Comparison of ENCODE assay signal across 8 cellular contexts in genomic region chr2:88658890-88659881, GRCh38. TPM values are rescaled to one million over a fixed set of nuclear protein-coding genes. Genes with fewer than 3 reads are reported as not detected.
DNase-seq lines count a peak whose midpoint lies in the region; ATAC-seq and TF ChIP-seq lines count a peak whose summit lies in the region.

No MANE protein-coding gene starts in this region.

- H2BK120ac ChIP-seq in trophoblast cell (ENCODE audit: insufficient read depth, low read length, poor library complexity): no peak overlapping the region

- H3K36me3 ChIP-seq in trophoblast cell (ENCODE audit: control insufficient read depth in 1 of 2, insufficient read depth in 2 of 2, low read length in 2 of 2): no peaks in the 10 kb centered on the region

- no peak overlapping the region for H4K91ac ChIP-seq in trophoblast cell (ENCODE audit: low read depth, low read length)

- H4K8ac ChIP-seq in trophoblast cell (ENCODE audit: low read depth, low read length): peak overlapping the region; percentile 26

- H3K14ac ChIP-seq in trophoblast cell (ENCODE audit: low read length): no peak overlapping the region

- peak; percentile 83 for DNase-seq in EH (ENCODE audit: low read depth)
- peak; percentile 82 for DNase-seq in NCI-H748 treated with DMSO at 0.1 percent for 48 hours (lab: John Stamatoyannopoulos, UW)
- DNase-seq in fibroblast of gingiva (ENCODE audit: low read depth): peak; percentile 88
- peak in 1 of 2 donors; percentile 82 for DNase-seq in trophoblast cell
- no peak for DNase-seq in GM20000 (ENCODE audit: low spot score)
- DNase-seq in NCI-H2081 treated with DMSO at 0.1 percent for 48 hours (lab: John Stamatoyannopoulos, UW): no peak

- peak overlapping the region; percentile 13 for H2AFZ ChIP-seq in trophoblast cell (ENCODE audit: insufficient read depth, low read length, poor library complexity)

- no peak for TF ChIP-seq CTCF in GM20000 (IDR thresholded peaks at IDR 0.05; ENCODE audit: extremely low read depth, missing control alignments)

- peak overlapping the region; percentile 22 for H3K27ac ChIP-seq in trophoblast cell (ENCODE audit: low read depth, low read length)

- no peak overlapping the region for H3K18ac ChIP-seq in trophoblast cell (ENCODE audit: low read length)

- no CpG with 5 or more reads among the region's 8 CpGs for WGBS in trophoblast cell (ENCODE audit: extremely low coverage, insufficient coverage, insufficient read length)

- H2AK5ac ChIP-seq in trophoblast cell (ENCODE audit: low read length): no peak overlapping the region

- H3K4ac ChIP-seq in trophoblast cell (ENCODE audit: low read depth, low read length): no peak overlapping the region

- ATAC-seq in GM21390 (IDR thresholded peaks at IDR 0.05; ENCODE audit: unreplicated experiment) (no peak), HG02798 (IDR thresholded peaks at IDR 0.05; ENCODE audit: poor library complexity, unreplicated experiment) (no peak)

- no peak overlapping the region for H3K4me3 ChIP-seq in trophoblast cell (ENCODE audit: low read depth, low read length)

- H3K4me1 ChIP-seq in trophoblast cell (ENCODE audit: control insufficient read depth in 1 of 2, insufficient read depth in 2 of 2, low read length in 2 of 2): peaks cover 2 to 3% of the 10 kb centered on the region in 2 experiments

- peaks cover 3% of the 10 kb centered on the region for H3K79me1 ChIP-seq in trophoblast cell (ENCODE audit: low read length)

- no peaks in the 10 kb centered on the region for H3K27me3 ChIP-seq in trophoblast cell (ENCODE audit: insufficient read depth, low read length)

- H2BK12ac ChIP-seq in trophoblast cell (ENCODE audit: low read length): peak overlapping the region; percentile 10

- H3K4me2 ChIP-seq in trophoblast cell (ENCODE audit: low read length): no peak overlapping the region

- no peaks in the 10 kb centered on the region for H3K79me2 ChIP-seq in trophoblast cell (ENCODE audit: control insufficient read depth, insufficient read depth, low read length, poor library complexity)

- no peak overlapping the region for H3K23ac ChIP-seq in trophoblast cell (ENCODE audit: low read length)

- H2BK5ac ChIP-seq in trophoblast cell (ENCODE audit: low read depth, low read length, poor library complexity): no peak overlapping the region

- no peaks in the 10 kb centered on the region for H3K9me3 ChIP-seq in trophoblast cell (ENCODE audit: insufficient read depth, low read depth, low read length)

- H3K9ac ChIP-seq in trophoblast cell (ENCODE audit: low read length): no peak overlapping the region

- H4K12ac ChIP-seq in trophoblast cell (ENCODE audit: low read depth, low read length): no peak overlapping the region

RNA-seq across cellular contexts. Expression of gene EIF2AK3, which starts 31.9 kb away (rescaled TPM):
- 32.3 and 33.9 TPM in 2 replicates for polyA plus RNA-seq in trophoblast cell (2013)

RNA-seq across cellular contexts. Expression of gene RPIA, which starts 32.3 kb away (rescaled TPM):
- polyA plus RNA-seq in trophoblast cell (2013): 7.5 and 7.8 TPM in 2 replicates

Comparison
In these comparisons a context has a peak if more than half of its experiments do, and no peak if none do; other contexts are left out.
1. DNase-seq: peak in EH (single experiment), NCI-H748 treated with DMSO at 0.1 percent for 48 hours (single experiment) and fibroblast of gingiva (single experiment); none in GM20000 (single experiment) and NCI-H2081 treated with DMSO at 0.1 percent for 48 hours (single experiment).